ENCODE assay signal across 21 cellular contexts in genomic region chr12:95736631-95737030, GRCh38. TPM values are rescaled to one million over a fixed set of nuclear protein-coding genes. Genes with fewer than 3 reads are reported as not detected.
A peak's percentile ranks its signal among the peaks of the same experiment; 100 is the strongest.
DNase-seq lines count a peak whose midpoint lies in the region; ATAC-seq, FAIRE-seq and TF ChIP-seq lines count a peak whose summit lies in the region.
"Had no signal": no experiment of that assay in that cellular context is flagged by ENCODE, and none has a peak within 500 bp of the region (broad histone marks: within the 10 kb centered on the region; RNA-seq: fewer than 3 reads in every experiment).

No MANE protein-coding gene starts in this region.

- peak; percentile 49 for DNase-seq in AG20443 (ENCODE audit: low spot score)
- peak; percentile 12 for DNase-seq in M059J (ENCODE audit: low read depth)
- DNase-seq in fibroblast of lung (ENCODE audit: low read depth in 2 of 2) = peak; percentile 6 to 21
- no peak for DNase-seq in pancreas
- no peak for DNase-seq in DMS153 treated with DMSO at 0.1 percent for 48 hours (lab: John Stamatoyannopoulos, UW; ENCODE audit: unreplicated experiment)
- DNase-seq in stimulated activated CD4-positive, alpha-beta T cell treated with anti-CD3 and anti-CD28 coated beads, Interleukin-2, amount 100 ng/mL, for 48 hours = no peak
- DNase-seq: activated CD4-positive, CD25-positive, alpha-beta regulatory T cell; activated CD8-positive, alpha-beta T cell treated with anti-CD3 and anti-CD28 coated beads, Interleukin-2, amount 10 ng/mL, durations not matched to agents 7 days and 5 days; activated T-cell treated with anti-CD3 and anti-CD28 coated beads, Interleukin-2, amount 50 U/mL, for 72 hours; DND-41; left lung; mucosa of descending colon; NCI-H1048; NCI-H2081; NCI-H524 treated with DMSO at 0.1 percent for 48 hours; OCI-M1; stimulated activated CD4-positive, alpha-beta T cell treated with anti-CD3 and anti-CD28 coated beads, Interleukin-15, amount 100 ng/mL, for 24 hours had no signal

- H4K20me1 ChIP-seq in fibroblast of lung (ENCODE audit: control insufficient read depth, extremely low read depth, insufficient read depth, low read length) = no peaks in the 10 kb centered on the region

- H3K9ac ChIP-seq in fibroblast of lung (ENCODE audit: insufficient read depth, low read length) = no peak overlapping the region

- no peaks in the 10 kb centered on the region for H3K79me2 ChIP-seq in fibroblast of lung (ENCODE audit: control insufficient read depth, insufficient read depth, low read length)

- H3K27ac ChIP-seq in fibroblast of lung (ENCODE audit: insufficient read depth, low read length) (no peak overlapping the region), pancreas (peak overlapping the region; percentile 67 to 87 (median 87))
- H3K27ac ChIP-seq: left lung had no signal

- 30 to 36% methylated on average over 2 of the region's 2 CpGs for WGBS in pancreas, 2 donors

- H2AFZ ChIP-seq in fibroblast of lung (ENCODE audit: low read length) = no peak overlapping the region

- H3K4me2 ChIP-seq in fibroblast of lung (ENCODE audit: extremely low read depth, insufficient read depth, low read length) = no peak overlapping the region

- H3K4me3 ChIP-seq in fibroblast of lung (replicated peaks in 1 of 4; ENCODE audit: control extremely low read depth in 1 of 4, insufficient read depth in 1 of 4, low read depth in 3 of 4, low read length in 4 of 4) (no peak overlapping the region), pancreas (peak overlapping the region in 3 of 4 donors; percentile 0 to 33 (median 16))
- H3K4me3 ChIP-seq: left lung, mucosa of descending colon had no signal

- H3K9me3 ChIP-seq in fibroblast of lung (ENCODE audit: control insufficient read depth, insufficient read depth, low read depth, low read length) (no peaks in the 10 kb centered on the region), pancreas (no peaks in the 10 kb centered on the region)
- H3K9me3 ChIP-seq: left lung, mucosa of descending colon had no signal

- no peaks in the 10 kb centered on the region for H3K4me1 ChIP-seq in fibroblast of lung (ENCODE audit: control insufficient read depth, extremely low read depth, insufficient read depth, low read length)
- H3K4me1 ChIP-seq in pancreas = peaks cover 17 to 39% (median 29%) of the 10 kb centered on the region in 3 donors

- H3K36me3 ChIP-seq in fibroblast of lung (ENCODE audit: control insufficient read depth, insufficient read depth, low read length) (no peaks in the 10 kb centered on the region), pancreas (no peaks in the 10 kb centered on the region)
- H3K36me3 ChIP-seq: left lung had no signal

- intact Hi-C loops in pancreas (cut with DNase I) = no loop called here

- ATAC-seq in pancreas (peak in 2 of 4 donors; percentile 14 to 21), GM18505 (IDR thresholded peaks at IDR 0.05; ENCODE audit: unreplicated experiment) (no peak), SK-N-SH treated with all-trans-retinoic acid at 6 μM for 48 hours (no peak)
- ATAC-seq: activated CD8-positive, alpha-beta T cell treated with anti-CD3 and anti-CD28 coated beads, Interleukin-2, amount 10 ng/mL, durations not matched to agents 7 days and 5 days; activated T-cell treated with anti-CD3 and anti-CD28 coated beads, Interleukin-2, amount 50 U/mL, for 72 hours; left lung; mucosa of descending colon; stimulated activated effector memory CD8-positive, alpha-beta T cell treated with anti-CD3 and anti-CD28 coated beads, Interleukin-12 subunit alpha, Interleukin-12 subunit beta, amount 100 ng/mL, for 72 hours had no signal

- no peak for TF ChIP-seq CTCF in fibroblast of lung (conservative IDR thresholded peaks at IDR 0.05 in 1 of 2, IDR thresholded peaks at IDR 0.05 in 1 of 2; ENCODE audit: low read depth in 1 of 2, low read length in 2 of 2)
- TF ChIP-seq CTCF in pancreas (IDR thresholded peaks at IDR 0.05) = no peak

- FAIRE-seq in pancreas (lab: Jason Lieb, UNC) = no peak

- H3K27me3 ChIP-seq in fibroblast of lung (ENCODE audit: control insufficient read depth, insufficient read depth, low read length) = peaks cover 2% of the 10 kb centered on the region
- no peaks in the 10 kb centered on the region for H3K27me3 ChIP-seq in pancreas
- H3K27me3 ChIP-seq: left lung had no signal

- TF ChIP-seq POLR2A in GM18505 (IDR thresholded peaks at IDR 0.05; ENCODE audit: borderline replicate concordance, extremely low read depth, insufficient read depth, insufficient read length) = no peak

TF ChIP-seq in SK-N-SH treated with all-trans-retinoic acid at 6 μM for 48 hours, 23 proteins besides CTCF, POLR2A, EP300 and RAD21:
- TF ChIP-seq TOX (CRISPR knock-in tag; IDR thresholded peaks at IDR 0.05; ENCODE audit: borderline replicate concordance) (no peak), ISL1 (CRISPR knock-in tag; IDR thresholded peaks at IDR 0.05) (no peak), PPARA (CRISPR knock-in tag; IDR thresholded peaks at IDR 0.05; ENCODE audit: borderline replicate concordance) (no peak), ZNF565 (CRISPR knock-in tag; conservative IDR thresholded peaks at IDR 0.05; ENCODE audit: low read depth) (no peak), SNAI2 (CRISPR knock-in tag; IDR thresholded peaks at IDR 0.05) (no peak), GLIS3 (CRISPR knock-in tag; IDR thresholded peaks at IDR 0.05) (no peak), RARB (CRISPR knock-in tag; IDR thresholded peaks at IDR 0.05) (no peak), ZFP30 (CRISPR knock-in tag; IDR thresholded peaks at IDR 0.05) (no peak)
- TF ChIP-seq, protein P1, sequence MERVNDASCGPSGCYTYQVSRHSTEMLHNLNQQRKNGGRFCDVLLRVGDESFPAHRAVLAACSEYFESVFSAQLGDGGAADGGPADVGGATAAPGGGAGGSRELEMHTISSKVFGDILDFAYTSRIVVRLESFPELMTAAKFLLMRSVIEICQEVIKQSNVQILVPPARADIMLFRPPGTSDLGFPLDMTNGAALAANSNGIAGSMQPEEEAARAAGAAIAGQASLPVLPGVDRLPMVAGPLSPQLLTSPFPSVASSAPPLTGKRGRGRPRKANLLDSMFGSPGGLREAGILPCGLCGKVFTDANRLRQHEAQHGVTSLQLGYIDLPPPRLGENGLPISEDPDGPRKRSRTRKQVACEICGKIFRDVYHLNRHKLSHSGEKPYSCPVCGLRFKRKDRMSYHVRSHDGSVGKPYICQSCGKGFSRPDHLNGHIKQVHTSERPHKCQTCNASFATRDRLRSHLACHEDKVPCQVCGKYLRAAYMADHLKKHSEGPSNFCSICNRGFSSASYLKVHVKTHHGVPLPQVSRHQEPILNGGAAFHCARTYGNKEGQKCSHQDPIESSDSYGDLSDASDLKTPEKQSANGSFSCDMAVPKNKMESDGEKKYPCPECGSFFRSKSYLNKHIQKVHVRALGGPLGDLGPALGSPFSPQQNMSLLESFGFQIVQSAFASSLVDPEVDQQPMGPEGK (CRISPR knock-in tag; IDR thresholded peaks at IDR 0.05; ENCODE audit: borderline replicate concordance) = no peak
TF ChIP-seq in SK-N-SH treated with all-trans-retinoic acid at 6 μM for 48 hours: peak in this region for 0.

RNA-seq across cellular contexts. Expression of gene NTN4, which starts 53.9 kb away (rescaled TPM):
- 16.5 and 21.5 TPM in 2 replicates for total RNA-seq in M059J (2014; rRNA removed; shearing (Covaris generic))
- total RNA-seq in fibroblast of lung (8.2 and 28.6 TPM in 2 replicates), pancreas (10 to 100 TPM; 14.6 to 63.9 (median 22.7) TPM)
- polyA plus RNA-seq in fibroblast of lung (31.8 and 170 TPM in 2 replicates), pancreas (10 to 100 TPM; 15.5 to 18.1 TPM)
- polyA plus RNA-seq in fibroblast of lung (2012) = 23.4 and 117 TPM in 2 replicates
- polyA minus RNA-seq in fibroblast of lung (ENCODE audit: low replicate concordance) = 72.4 and 266 TPM in 2 replicates
- total RNA-seq: activated CD8-positive, alpha-beta T cell treated with anti-CD3 and anti-CD28 coated beads, Interleukin-2, amount 10 ng/mL, durations not matched to agents 7 days and 5 days; T-helper 2 cell treated with Interferon-gamma antibody and Interleukin-4, amounts not matched to agents 100 ng/mL and 5 ng/mL, for 36 hours had no signal

Comparison
In these comparisons a context has a peak if more than half of its experiments do, and no peak if none do; other contexts are left out.
1. DNase-seq: peak in AG20443 (single experiment), M059J (single experiment) and fibroblast of lung (2 of 2); none in pancreas (0 of 6), DMS153 treated with DMSO at 0.1 percent for 48 hours (single experiment) and stimulated activated CD4-positive, alpha-beta T cell treated with anti-CD3 and anti-CD28 coated beads, Interleukin-2, amount 100 ng/mL, for 48 hours (0 of 2).
2. H3K4me3 ChIP-seq: peak in pancreas (3 of 4); none in fibroblast of lung (0 of 4).